Comparison of ENCODE assay signal across 2 cellular contexts in genomic region chr1:77889671-77890070, GRCh38.
A peak's percentile ranks its signal among the peaks of the same experiment; 100 is the strongest.
TF ChIP-seq lines count a peak whose summit lies in the region.

No MANE protein-coding gene starts in this region.

TF ChIP-seq in IMR-90, 13 proteins besides CTCF, POLR2A, EP300 and RAD21:
- TF ChIP-seq MAFK (IDR thresholded peaks at IDR 0.05; ENCODE audit: low read depth, low read length): no peak
- no peak for TF ChIP-seq RCOR1 (IDR thresholded peaks at IDR 0.05; ENCODE audit: insufficient replicate concordance, low read length)
- TF ChIP-seq ELK1 (IDR thresholded peaks at IDR 0.05; ENCODE audit: borderline replicate concordance, low read depth, low read length): no peak
- no peak for TF ChIP-seq NFE2L2 (IDR thresholded peaks at IDR 0.05; ENCODE audit: low read depth, low read length)
- TF ChIP-seq FOS (IDR thresholded peaks at IDR 0.05; ENCODE audit: low read depth, low read length): peak; percentile 82
- no peak for TF ChIP-seq MXI1 (IDR thresholded peaks at IDR 0.05; ENCODE audit: borderline replicate concordance, low read depth, low read length)
- no peak for TF ChIP-seq SMC3 (IDR thresholded peaks at IDR 0.05; ENCODE audit: low read depth, low read length)

TF ChIP-seq in H1, 55 proteins besides CTCF, POLR2A, EP300 and RAD21:
- no peak for TF ChIP-seq RBBP5 (IDR thresholded peaks at IDR 0.05; ENCODE audit: borderline replicate concordance, low read depth, low read length)
- TF ChIP-seq SIN3A (conservative IDR thresholded peaks at IDR 0.05 in 1 of 2, IDR thresholded peaks at IDR 0.05 in 1 of 2; ENCODE audit: low read depth in 1 of 2, low read length in 2 of 2): no peak
- no peak for TF ChIP-seq MAX (IDR thresholded peaks at IDR 0.05)
- TF ChIP-seq, protein P1, sequence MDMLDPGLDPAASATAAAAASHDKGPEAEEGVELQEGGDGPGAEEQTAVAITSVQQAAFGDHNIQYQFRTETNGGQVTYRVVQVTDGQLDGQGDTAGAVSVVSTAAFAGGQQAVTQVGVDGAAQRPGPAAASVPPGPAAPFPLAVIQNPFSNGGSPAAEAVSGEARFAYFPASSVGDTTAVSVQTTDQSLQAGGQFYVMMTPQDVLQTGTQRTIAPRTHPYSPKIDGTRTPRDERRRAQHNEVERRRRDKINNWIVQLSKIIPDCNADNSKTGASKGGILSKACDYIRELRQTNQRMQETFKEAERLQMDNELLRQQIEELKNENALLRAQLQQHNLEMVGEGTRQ (IDR thresholded peaks at IDR 0.05; ENCODE audit: low read length): no peak
- no peak for TF ChIP-seq TAF1 (IDR thresholded peaks at IDR 0.05; ENCODE audit: low read depth, low read length)
